15 cellular contexts compared by ENCODE assay signal in genomic region chr22:23686416-23687024, GRCh38. TPM values are rescaled to one million over a fixed set of nuclear protein-coding genes. Genes with fewer than 3 reads are reported as not detected.
DNase-seq lines count a peak whose midpoint lies in the region; ATAC-seq and TF ChIP-seq lines count a peak whose summit lies in the region.
"Had no signal": no experiment of that assay in that cellular context is flagged by ENCODE, and none has a peak within 500 bp of the region (broad histone marks: within the 10 kb centered on the region; RNA-seq: fewer than 3 reads in every experiment).

No MANE protein-coding gene starts in this region.

- CTCF ChIA-PET in activated naive CD4-positive, alpha-beta T cell treated with anti-CD3 and anti-CD28 coated beads, Interleukin-2, amount 10 ng/mL, durations not matched to agents 7 days and 5 days (lab: Charles Lee) = no interaction called here

- TF ChIP-seq CTCF in chondrocyte (IDR thresholded peaks at IDR 0.05) (no peak), mesothelial cell of epicardium (IDR thresholded peaks at IDR 0.05; ENCODE audit: unreplicated experiment) (no peak)

- peak overlapping the region; percentile 16 for H3K27ac Mint-ChIP-seq in activated T-cell treated with anti-CD3 and anti-CD28 coated beads, Interleukin-2, amount 50 U/mL, for 72 hours
- H3K27ac Mint-ChIP-seq in chondrocyte (ENCODE audit: unreplicated experiment) = no peak overlapping the region
- peak overlapping the region; percentile 81 for H3K27ac Mint-ChIP-seq in stimulated activated effector memory CD8-positive, alpha-beta T cell treated with anti-CD3 and anti-CD28 coated beads, Interleukin-12 subunit alpha, Interleukin-12 subunit beta, amount 100 ng/mL, for 72 hours
- H3K27ac Mint-ChIP-seq in mesothelial cell of epicardium = no peak overlapping the region
- H3K27ac Mint-ChIP-seq in activated naive CD4-positive, alpha-beta T cell treated with anti-CD3 and anti-CD28 coated beads, Interleukin-2, amount 10 ng/mL, durations not matched to agents 7 days and 5 days = no peak overlapping the region

- H3K9me3 Mint-ChIP-seq in activated T-cell treated with anti-CD3 and anti-CD28 coated beads, Interleukin-2, amount 50 U/mL, for 72 hours = no peaks in the 10 kb centered on the region
- H3K9me3 Mint-ChIP-seq in chondrocyte (ENCODE audit: low read depth) (no peaks in the 10 kb centered on the region), mesothelial cell of epicardium (no peaks in the 10 kb centered on the region)
- no peaks in the 10 kb centered on the region for H3K9me3 Mint-ChIP-seq in stimulated activated effector memory CD8-positive, alpha-beta T cell treated with anti-CD3 and anti-CD28 coated beads, Interleukin-12 subunit alpha, Interleukin-12 subunit beta, amount 100 ng/mL, for 72 hours
- no peaks in the 10 kb centered on the region for H3K9me3 Mint-ChIP-seq in activated naive CD4-positive, alpha-beta T cell treated with anti-CD3 and anti-CD28 coated beads, Interleukin-2, amount 10 ng/mL, durations not matched to agents 7 days and 5 days

- no peak for ATAC-seq in activated T-cell treated with anti-CD3 and anti-CD28 coated beads, Interleukin-2, amount 50 U/mL, for 72 hours (replicated peaks in 1 of 2)
- ATAC-seq in stimulated activated effector memory CD8-positive, alpha-beta T cell treated with anti-CD3 and anti-CD28 coated beads, Interleukin-12 subunit alpha, Interleukin-12 subunit beta, amount 100 ng/mL, for 72 hours = no peak
- ATAC-seq: A549, GM12878 had no signal

- H3K4me3 Mint-ChIP-seq in activated T-cell treated with anti-CD3 and anti-CD28 coated beads, Interleukin-2, amount 50 U/mL, for 72 hours = no peak overlapping the region
- H3K4me3 Mint-ChIP-seq in chondrocyte (ENCODE audit: unreplicated experiment) (no peak overlapping the region), mesothelial cell of epicardium (no peak overlapping the region)
- no peak overlapping the region for H3K4me3 Mint-ChIP-seq in stimulated activated effector memory CD8-positive, alpha-beta T cell treated with anti-CD3 and anti-CD28 coated beads, Interleukin-12 subunit alpha, Interleukin-12 subunit beta, amount 100 ng/mL, for 72 hours
- no peak overlapping the region for H3K4me3 Mint-ChIP-seq in activated naive CD4-positive, alpha-beta T cell treated with anti-CD3 and anti-CD28 coated beads, Interleukin-2, amount 10 ng/mL, durations not matched to agents 7 days and 5 days

- no peak for DNase-seq in activated T-cell treated with anti-CD3 and anti-CD28 coated beads, Interleukin-2, amount 50 U/mL, for 72 hours
- DNase-seq in activated T-cell treated with anti-CD3 and anti-CD28 coated beads for 4 hours = no peak
- DNase-seq in chondrocyte (ENCODE audit: low spot score) = peak; percentile 75
- DNase-seq in myocyte (ENCODE audit: low read depth) = peak; percentile 81
- no peak for DNase-seq in stimulated activated effector memory CD8-positive, alpha-beta T cell treated with anti-CD3 and anti-CD28 coated beads, Interleukin-12 subunit alpha, Interleukin-12 subunit beta, amount 100 ng/mL, for 72 hours (ENCODE audit: low spot score in 2 of 2)
- no peak for DNase-seq in mesothelial cell of epicardium (ENCODE audit: low spot score in 2 of 2, unreplicated experiment in 2 of 2)
- DNase-seq in activated naive CD4-positive, alpha-beta T cell treated with anti-CD3 and anti-CD28 coated beads, Interleukin-2, amount 10 ng/mL, durations not matched to agents 7 days and 5 days = no peak
- DNase-seq in activated CD4-positive, alpha-beta T cell treated with anti-CD3 and anti-CD28 coated beads for 48 hours = no peak
- DNase-seq: MM.1S, NCI-H1105, NCI-H1694 treated with DMSO at 0.1 percent for 48 hours, NCI-H774 had no signal

- H3K4me1 Mint-ChIP-seq in activated T-cell treated with anti-CD3 and anti-CD28 coated beads, Interleukin-2, amount 50 U/mL, for 72 hours (ENCODE audit: low read depth) = peaks cover 8% of the 10 kb centered on the region
- H3K4me1 Mint-ChIP-seq in chondrocyte (ENCODE audit: low read depth) (peaks cover 5% of the 10 kb centered on the region), mesothelial cell of epicardium (peaks cover 4% of the 10 kb centered on the region)
- no peaks in the 10 kb centered on the region for H3K4me1 Mint-ChIP-seq in stimulated activated effector memory CD8-positive, alpha-beta T cell treated with anti-CD3 and anti-CD28 coated beads, Interleukin-12 subunit alpha, Interleukin-12 subunit beta, amount 100 ng/mL, for 72 hours
- H3K4me1 Mint-ChIP-seq in activated naive CD4-positive, alpha-beta T cell treated with anti-CD3 and anti-CD28 coated beads, Interleukin-2, amount 10 ng/mL, durations not matched to agents 7 days and 5 days = no peaks in the 10 kb centered on the region

- peaks cover 0 to 3% of the 10 kb centered on the region in 2 donors for H3K36me3 Mint-ChIP-seq in activated T-cell treated with anti-CD3 and anti-CD28 coated beads, Interleukin-2, amount 50 U/mL, for 72 hours (ENCODE audit: insufficient read depth in 2 of 2)
- H3K36me3 Mint-ChIP-seq in chondrocyte (ENCODE audit: low read depth) (peaks cover 16% of the 10 kb centered on the region), mesothelial cell of epicardium (peaks cover 16% of the 10 kb centered on the region)
- peaks cover 11% of the 10 kb centered on the region for H3K36me3 Mint-ChIP-seq in stimulated activated effector memory CD8-positive, alpha-beta T cell treated with anti-CD3 and anti-CD28 coated beads, Interleukin-12 subunit alpha, Interleukin-12 subunit beta, amount 100 ng/mL, for 72 hours
- peaks cover 5% of the 10 kb centered on the region for H3K36me3 Mint-ChIP-seq in activated naive CD4-positive, alpha-beta T cell treated with anti-CD3 and anti-CD28 coated beads, Interleukin-2, amount 10 ng/mL, durations not matched to agents 7 days and 5 days

- no peaks in the 10 kb centered on the region for H3K27me3 Mint-ChIP-seq in activated T-cell treated with anti-CD3 and anti-CD28 coated beads, Interleukin-2, amount 50 U/mL, for 72 hours (ENCODE audit: low read depth)
- H3K27me3 Mint-ChIP-seq in chondrocyte (ENCODE audit: low read depth) (no peaks in the 10 kb centered on the region), mesothelial cell of epicardium (ENCODE audit: low read depth) (no peaks in the 10 kb centered on the region)
- H3K27me3 Mint-ChIP-seq in activated naive CD4-positive, alpha-beta T cell treated with anti-CD3 and anti-CD28 coated beads, Interleukin-2, amount 10 ng/mL, durations not matched to agents 7 days and 5 days = no peaks in the 10 kb centered on the region

RNA-seq across cellular contexts. Expression of gene RGL4, which starts 4.3 kb away (rescaled TPM):
- total RNA-seq in activated T-cell treated with anti-CD3 and anti-CD28 coated beads, Interleukin-2, amount 50 U/mL, for 72 hours = 10 to 100 TPM; 22.7 to 22.9 TPM
- total RNA-seq in chondrocyte (not detected in 3 replicates), myocyte (0.40 and 2.3 TPM in 2 replicates), mesothelial cell of epicardium (0.07 TPM in 1 of 3 replicates, not detected in the others)
- 0.79 TPM for polyA plus RNA-seq in myocyte (2012)
- polyA plus RNA-seq: A549 had no signal

RNA-seq across cellular contexts. Expression of gene DRICH1, which starts 54.4 kb away (rescaled TPM):
- under 1 TPM in 1 of 2 donors, not detected in 1; 0.90 TPM for total RNA-seq in activated T-cell treated with anti-CD3 and anti-CD28 coated beads, Interleukin-2, amount 50 U/mL, for 72 hours
- not detected in 3 replicates for total RNA-seq in chondrocyte
- 0.21 and 0.26 TPM in 2 replicates for total RNA-seq in myocyte
- polyA plus RNA-seq in myocyte (2012) = 0.21 TPM
- total RNA-seq in mesothelial cell of epicardium = 0.31 to 0.68 TPM (median 0.65 TPM) in 3 replicates
- total RNA-seq: GM12878, NCI-H460 had no signal
- polyA plus RNA-seq: GM12878 had no signal

Comparison
In these comparisons a context has a peak if more than half of its experiments do, and no peak if none do; other contexts are left out.
1. DNase-seq: peak in chondrocyte (single experiment) and myocyte (single experiment); none in activated T-cell treated with anti-CD3 and anti-CD28 coated beads, Interleukin-2, amount 50 U/mL, for 72 hours (0 of 2), activated T-cell treated with anti-CD3 and anti-CD28 coated beads for 4 hours (single experiment), stimulated activated effector memory CD8-positive, alpha-beta T cell treated with anti-CD3 and anti-CD28 coated beads, Interleukin-12 subunit alpha, Interleukin-12 subunit beta, amount 100 ng/mL, for 72 hours (0 of 2), mesothelial cell of epicardium (0 of 2), activated naive CD4-positive, alpha-beta T cell treated with anti-CD3 and anti-CD28 coated beads, Interleukin-2, amount 10 ng/mL, durations not matched to agents 7 days and 5 days (single experiment) and activated CD4-positive, alpha-beta T cell treated with anti-CD3 and anti-CD28 coated beads for 48 hours (single experiment).
2. H3K27ac Mint-ChIP-seq: peak in activated T-cell treated with anti-CD3 and anti-CD28 coated beads, Interleukin-2, amount 50 U/mL, for 72 hours (single experiment) and stimulated activated effector memory CD8-positive, alpha-beta T cell treated with anti-CD3 and anti-CD28 coated beads, Interleukin-12 subunit alpha, Interleukin-12 subunit beta, amount 100 ng/mL, for 72 hours (single experiment); none in chondrocyte (single experiment), mesothelial cell of epicardium (single experiment) and activated naive CD4-positive, alpha-beta T cell treated with anti-CD3 and anti-CD28 coated beads, Interleukin-2, amount 10 ng/mL, durations not matched to agents 7 days and 5 days (single experiment).